In genomic region chr4:9785926-9786325, GRCh38 we compare ENCODE assay signal across 25 cellular contexts. TPM values are rescaled to one million over a fixed set of nuclear protein-coding genes. Genes with fewer than 3 reads are reported as not detected.
"Had no signal": no experiment of that assay in that cellular context is flagged by ENCODE, and none has a peak within 500 bp of the region (broad histone marks: within the 10 kb centered on the region; RNA-seq: fewer than 3 reads in every experiment).

No MANE protein-coding gene starts in this region.

- DNase-seq: MV-4-11, NCI-H1048, NCI-H1105, NCI-H1417, NCI-H1436 treated with DMSO at 0.1 percent for 48 hours, NCI-H1694, NCI-H187 treated with DMSO at 0.1 percent for 48 hours, NCI-H2029 treated with DMSO at 0.1 percent for 48 hours, NCI-H2171 treated with DMSO at 0.1 percent for 48 hours, NCI-H345, NCI-H446 treated with DMSO at 0.1 percent for 48 hours, NCI-H510A treated with DMSO at 0.1 percent for 48 hours, NCI-H526, SHP77 treated with DMSO at 0.1 percent for 48 hours, SJCRH30 had no signal

- H3K4me3 ChIP-seq: K562, SJCRH30 had no signal

- H3K4me1 ChIP-seq: SJCRH30 had no signal

- ATAC-seq: K562, Panc1, Right ventricle myocardium inferior, SK-N-SH treated with all-trans-retinoic acid at 6 μM for 48 hours had no signal

- H3K9me3 ChIP-seq: SJCRH30 had no signal

- H3K27ac ChIP-seq: KMS-11, SJCRH30 had no signal

- H3K36me3 ChIP-seq: SJCRH30 had no signal

- FAIRE-seq: K562 had no signal

- H3K4me2 ChIP-seq: KMS-11 had no signal

- H3K27me3 ChIP-seq: SJCRH30 had no signal

RNA-seq across cellular contexts. Expression of gene DRD5, which starts 4.5 kb away (rescaled TPM):
- total RNA-seq: HT1080, K562, LHCN-M2, MCF 10A, Right ventricle myocardium inferior, RPMI7951, SJCRH30 had no signal
- polyA plus RNA-seq: IgD-negative memory B cell, K562 had no signal
